Comparison of ENCODE assay signal across 33 cellular contexts in genomic region chr1:2441746-2442145, GRCh38. TPM values are rescaled to one million over a fixed set of nuclear protein-coding genes. Genes with fewer than 3 reads are reported as not detected.
DNase-seq lines count a peak whose midpoint lies in the region; ATAC-seq, FAIRE-seq and TF ChIP-seq lines count a peak whose summit lies in the region.
"Had no signal": no experiment of that assay in that cellular context is flagged by ENCODE, and none has a peak within 500 bp of the region (broad histone marks: within the 10 kb centered on the region; RNA-seq: fewer than 3 reads in every experiment).

No MANE protein-coding gene starts in this region.

- intact Hi-C loops in left cardiac atrium (cut with DNase I) (no loop called here), Right ventricle myocardium inferior (cut with DNase I) (no loop called here)

- peak overlapping the region; percentile 68 for H3K27ac ChIP-seq in angular gyrus (ENCODE audit: low read depth, low read length)
- H3K27ac ChIP-seq in gastroesophageal sphincter = no peak overlapping the region
- H3K27ac ChIP-seq: 22Rv1, ascending aorta, colonic mucosa, epithelial cell of prostate, neutrophil, PC-9, upper lobe of left lung had no signal

- H3K9me3 ChIP-seq in gastroesophageal sphincter = no peaks in the 10 kb centered on the region
- H3K9me3 ChIP-seq: ascending aorta, colonic mucosa, neutrophil, upper lobe of left lung had no signal

- no peak overlapping the region for H3K4me3 ChIP-seq in gastroesophageal sphincter
- H3K4me3 ChIP-seq: ascending aorta, colonic mucosa, GM12878, PC-9, upper lobe of left lung had no signal

- WGBS in gastroesophageal sphincter (ENCODE audit: low coverage in 1 of 2), 2 donors = 75% methylated on average over 2 of the region's 13 CpGs; no CpG with 5 or more reads in 1 of the 2 donors

- ATAC-seq in left cardiac atrium = peak; percentile 3 to 45
- ATAC-seq in Right ventricle myocardium inferior = no peak
- no peak for ATAC-seq in gastroesophageal sphincter
- no peak for ATAC-seq in HG03342 (IDR thresholded peaks at IDR 0.05; ENCODE audit: unreplicated experiment)
- ATAC-seq: GM12878 had no signal

- FAIRE-seq in GM19239 (lab: Jason Lieb, UNC) = no peak
- FAIRE-seq: GM12878, keratinocyte had no signal

- TF ChIP-seq CTCF in gastroesophageal sphincter (IDR thresholded peaks at IDR 0.05) = no peak

- peaks cover 97% of the 10 kb centered on the region for H3K27me3 ChIP-seq in gastroesophageal sphincter

- peaks cover 0 to 9% (median 0%) of the 10 kb centered on the region in 3 donors for H3K4me1 ChIP-seq in gastroesophageal sphincter
- H3K4me1 ChIP-seq: ascending aorta, colonic mucosa had no signal

- no peaks in the 10 kb centered on the region for H3K36me3 ChIP-seq in gastroesophageal sphincter
- H3K36me3 ChIP-seq: ascending aorta, colonic mucosa, neutrophil, upper lobe of left lung had no signal

- no peak for TF ChIP-seq POLR2A in gastroesophageal sphincter (IDR thresholded peaks at IDR 0.05)

- no peak for DNase-seq in left cardiac atrium
- no peak for DNase-seq in Right ventricle myocardium inferior (ENCODE audit: missing footprints)
- peak; percentile 55 for DNase-seq in midbrain (lab: John Stamatoyannopoulos, UW)
- no peak for DNase-seq in activated naive CD4-positive, alpha-beta T cell treated with Interleukin-2 at 50 U/mL for 16 hours
- no peak for DNase-seq in GM19239 (ENCODE audit: insufficient read length, low spot score)
- DNase-seq: activated CD4-positive, alpha-beta T cell treated with anti-CD3 and anti-CD28 coated beads, Interleukin-2, amount 10 ng/mL, durations not matched to agents 24 days and 14 days; activated effector memory CD4-positive, alpha-beta T cell treated with anti-CD3 and anti-CD28 coated beads, Interleukin-2, amount 50 U/mL, for 16 hours; activated naive CD8-positive, alpha-beta T cell treated with anti-CD3 and anti-CD28 coated beads for 36 hours; CD4-positive, alpha-beta T cell; colonic mucosa; effector CD8-positive, alpha-beta T cell; KG1; naive B cell; NCI-H1417; NCI-H2081; NCI-H2227 treated with DMSO at 0.1 percent for 48 hours; NCI-H526 treated with DMSO at 0.1 percent for 48 hours; NK-92 treated with Interleukin-12 subunit alpha and Interleukin-12 subunit beta, amount 100 ng/mL, for 24 hours; PC-9; stimulated activated CD4-positive, alpha-beta T cell treated with anti-CD3 and anti-CD28 coated beads, Interleukin-4, amount 100 ng/mL, for 24 hours; SW 1271; T-helper 9 cell had no signal

- TF ChIP-seq EP300 in gastroesophageal sphincter (IDR thresholded peaks at IDR 0.05) = no peak

RNA-seq across cellular contexts. Expression of gene PEX10, which starts 29.4 kb away (rescaled TPM):
- 10 to 100 TPM; 12.3 to 14.5 TPM for total RNA-seq in left cardiac atrium
- total RNA-seq in Right ventricle myocardium inferior = 14.5 TPM
- total RNA-seq in gastroesophageal sphincter = 10 to 100 TPM; 18.2 to 30.0 (median 21.6) TPM

RNA-seq across cellular contexts. Expression of gene PLCH2, which starts 34.3 kb away (rescaled TPM):
- total RNA-seq in left cardiac atrium (under 1 TPM; 0.13 to 0.74 TPM), Right ventricle myocardium inferior (0.46 TPM), gastroesophageal sphincter (under 1 TPM; under 0.01 to 0.72 (median 0.15) TPM)
- total RNA-seq: ascending aorta, Daoy had no signal

RNA-seq across cellular contexts. Expression of gene RER1, which starts 50.1 kb away (rescaled TPM):
- total RNA-seq in left cardiac atrium = 100 to 1,000 TPM in 1 of 2 donors, 10 to 100 TPM in 1; 96.2 to 105 TPM
- 85.8 TPM for total RNA-seq in Right ventricle myocardium inferior
- total RNA-seq in gastroesophageal sphincter = 10 to 100 TPM; 54.4 to 78.6 (median 69.8) TPM

RNA-seq across cellular contexts. Expression of gene MORN1, which starts 50.4 kb away (rescaled TPM):
- total RNA-seq in left cardiac atrium (1 to 10 TPM; 3.7 to 4.9 TPM), Right ventricle myocardium inferior (4.9 TPM), gastroesophageal sphincter (10 to 100 TPM in 1 of 4 donors, 1 to 10 TPM in 3; 5.0 to 14.6 (median 9.2) TPM)

Comparison
In these comparisons a context has a peak if more than half of its experiments do, and no peak if none do; other contexts are left out.
1. ATAC-seq: peak in left cardiac atrium (2 of 2); none in Right ventricle myocardium inferior (single experiment), gastroesophageal sphincter (single experiment) and HG03342 (single experiment).